8 cellular contexts compared by ENCODE assay signal in genomic region chr12:57182918-57183575, GRCh38. TPM values are rescaled to one million over a fixed set of nuclear protein-coding genes. Genes with fewer than 3 reads are reported as not detected.
DNase-seq lines count a peak whose midpoint lies in the region; ATAC-seq and TF ChIP-seq lines count a peak whose summit lies in the region.

No MANE protein-coding gene starts in this region.

- no peaks in the 10 kb centered on the region for H3K27me3 ChIP-seq in neutrophil
- no peaks in the 10 kb centered on the region for H3K27me3 ChIP-seq in thyroid gland

- WGBS in thyroid gland, 2 donors, result 64 to 67% methylated on average over 13 of the region's 13 CpGs

- H3K4me1 ChIP-seq in neutrophil (ENCODE audit: control insufficient read depth in 1 of 2, insufficient read depth in 1 of 2, low read depth in 1 of 2, low read length in 1 of 2), result no peaks in the 10 kb centered on the region
- no peaks in the 10 kb centered on the region for H3K4me1 ChIP-seq in thyroid gland

- H3K9me3 ChIP-seq in neutrophil, result no peaks in the 10 kb centered on the region
- H3K9me3 ChIP-seq in thyroid gland, result no peaks in the 10 kb centered on the region

- H3K36me3 ChIP-seq in neutrophil (no peaks in the 10 kb centered on the region), thyroid gland (peaks cover 28 to 52% of the 10 kb centered on the region in 2 donors)

- ATAC-seq in GM21515 (IDR thresholded peaks at IDR 0.05; ENCODE audit: unreplicated experiment), result peak; percentile 82

- H3K4me3 ChIP-seq in fibroblast of mammary gland (ENCODE audit: control insufficient read depth, low read depth, low read length) (no peak overlapping the region), neutrophil (ENCODE audit: low read depth in 1 of 2, low read length in 1 of 2) (no peak overlapping the region), thyroid gland (replicated peaks in 1 of 3) (no peak overlapping the region)

- no peak for TF ChIP-seq POLR2A in thyroid gland (IDR thresholded peaks at IDR 0.05)

- intact Hi-C loops in thyroid gland (cut with DNase I), result loop anchor here (2.0 to 5.0 kb wide), 2 partner anchors 58 to 106 kb away; partner anchors contain the start of gene NEMP1

- H3K27ac ChIP-seq in neutrophil, result no peak overlapping the region
- H3K27ac ChIP-seq in thyroid gland, result no peak overlapping the region

- TF ChIP-seq CTCF in fibroblast of mammary gland (conservative IDR thresholded peaks at IDR 0.05; ENCODE audit: control insufficient read depth, insufficient read depth, low read depth, low read length) (peak; percentile 79), neutrophil (IDR thresholded peaks at IDR 0.05) (peak; percentile 90), thyroid gland (IDR thresholded peaks at IDR 0.05) (peak; percentile 60 to 92 (median 84))

- DNase-seq in DMS114 treated with DMSO at 0.1 percent for 48 hours (lab: John Stamatoyannopoulos, UW; ENCODE audit: unreplicated experiment) (peak; percentile 28), HuH-7.5 (ENCODE audit: low spot score) (peak; percentile 99), OCI-M1 (lab: John Stamatoyannopoulos, UW) (peak; percentile 83), fibroblast of mammary gland (ENCODE audit: low read depth) (peak; percentile 66), thyroid gland (peak; percentile 74 to 78)
- DNase-seq in activated T-cell treated with anti-CD3 and anti-CD28 coated beads, Interleukin-2, amount 50 U/mL, for 1 hour, result peak; percentile 83

RNA-seq across cellular contexts. Expression of gene NXPH4, which starts 33.5 kb away (rescaled TPM):
- total RNA-seq in thyroid gland, result under 1 TPM in 1 of 4 donors, not detected in 3; 0.27 TPM

RNA-seq across cellular contexts. Expression of gene LRP1-AS, which starts 35.6 kb away (rescaled TPM):
- total RNA-seq in thyroid gland, result not detected

RNA-seq across cellular contexts. Expression of gene SHMT2, which starts 46.5 kb away (rescaled TPM):
- total RNA-seq in thyroid gland, result 10 to 100 TPM; 34.0 to 58.4 (median 49.8) TPM

RNA-seq across cellular contexts. Expression of gene LRP1, which starts 54.8 kb away (rescaled TPM):
- 100 to 1,000 TPM in 3 of 4 donors, 10 to 100 TPM in 1; 98.5 to 161 (median 118) TPM for total RNA-seq in thyroid gland

Comparison
In these comparisons a context has a peak if more than half of its experiments do, and no peak if none do; other contexts are left out.
1. DNase-seq: peak in every context shown above with its lines; median percentile 99 in HuH-7.5; 83 in OCI-M1; 83 in activated T-cell treated with anti-CD3 and anti-CD28 coated beads, Interleukin-2, amount 50 U/mL, for 1 hour; 76 in thyroid gland; 66 in fibroblast of mammary gland; 28 in DMS114 treated with DMSO at 0.1 percent for 48 hours.